ENCODE assay signal across 15 cellular contexts in the genomic region with DNA sequence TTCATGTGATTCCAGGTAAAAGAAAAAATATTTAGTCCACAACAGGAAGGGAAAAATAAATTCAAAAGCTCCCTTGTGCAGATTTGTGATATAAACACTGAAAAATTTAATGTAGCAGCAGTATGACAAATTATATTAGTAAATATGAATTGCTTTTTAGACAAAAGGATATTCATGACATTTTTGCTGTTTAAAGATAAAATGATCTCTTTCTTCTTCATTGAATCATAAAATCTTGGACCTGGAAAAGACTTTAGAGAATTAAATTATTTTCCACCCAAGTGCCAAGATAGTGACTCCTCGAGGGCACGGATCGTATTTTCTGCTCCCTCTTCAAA.
A peak's percentile ranks its signal among the peaks of the same experiment; 100 is the strongest.
DNase-seq lines count a peak whose midpoint lies in the region; ATAC-seq, FAIRE-seq and TF ChIP-seq lines count a peak whose summit lies in the region.
"Had no signal": no experiment of that assay in that cellular context is flagged by ENCODE, and none has a peak within 500 bp of the region (broad histone marks: within the 10 kb centered on the region; RNA-seq: fewer than 3 reads in every experiment).

No MANE protein-coding gene starts in this region.

- H3K23ac ChIP-seq in IMR-90 (ENCODE audit: low read depth, low read length), result peak overlapping the region; percentile 30; the same call in 1 of the 2 replicates

- H2AFZ ChIP-seq in IMR-90 (replicated peaks; ENCODE audit: low read length, poor library complexity) (no peak overlapping the region), keratinocyte (ENCODE audit: control insufficient read depth, low read length) (no peak overlapping the region)

- no peak overlapping the region for H2AK5ac ChIP-seq in IMR-90 (ENCODE audit: low read depth, low read length)

- peak overlapping the region in 1 of 2 experiments; percentile 6; a peak in 2 of 4 replicates for H4K8ac ChIP-seq in IMR-90 (ENCODE audit: low read depth in 2 of 2, low read length in 2 of 2)

- H3K4me2 ChIP-seq in IMR-90 (ENCODE audit: low read depth, low read length) (peak overlapping the region; percentile 89), keratinocyte (ENCODE audit: control insufficient read depth, extremely low read depth, insufficient read depth, low read depth, low read length) (peak overlapping the region; percentile 67)

- POLR2A ChIA-PET in IMR-90 (lab: Charles Lee; ENCODE audit: unreplicated experiment), result interaction anchor here (0.7 to 1.4 kb wide), 2 partner anchors 11 to 75 kb away, joined by 3 read pairs; no protein-coding TSS in a partner anchor
- POLR2A ChIA-PET in activated CD4-positive, alpha-beta memory T cell treated with anti-CD3 and anti-CD28 coated beads for 36 hours (lab: Charles Lee), result no interaction called here

- peaks cover 27% of the 10 kb centered on the region; the same call in 1 of the 2 replicates for H4K20me1 ChIP-seq in IMR-90 (ENCODE audit: insufficient read depth, low read length)
- no peaks in the 10 kb centered on the region for H4K20me1 ChIP-seq in keratinocyte (ENCODE audit: control insufficient read depth, extremely low read depth, insufficient read depth, low read length)

- TF ChIP-seq RAD21 in IMR-90 (IDR thresholded peaks at IDR 0.05; ENCODE audit: low read length), result no peak

- no peaks in the 10 kb centered on the region for H3K27me3 ChIP-seq in IMR-90 (ENCODE audit: control insufficient read depth, insufficient read depth, low read length)
- H3K27me3 ChIP-seq in keratinocyte (ENCODE audit: control insufficient read depth, extremely low read depth, insufficient read depth, low read length), result no peaks in the 10 kb centered on the region
- H3K27me3 ChIP-seq in sigmoid colon, result no peaks in the 10 kb centered on the region
- H3K27me3 ChIP-seq: testis had no signal

- DNase-seq in IMR-90, result no peak
- no peak for DNase-seq in astrocyte of the cerebellum (ENCODE audit: low read depth)
- no peak for DNase-seq in keratinocyte (ENCODE audit: low read depth, low spot score)
- no peak for DNase-seq in sigmoid colon
- DNase-seq in superior temporal gyrus (ENCODE audit: extremely low spot score), result no peak
- no peak for DNase-seq in cerebellar nuclear complex (lab: John Stamatoyannopoulos, UW)
- no peak for DNase-seq in activated CD4-positive, alpha-beta memory T cell treated with anti-CD3 and anti-CD28 coated beads for 36 hours
- DNase-seq: activated CD4-positive, alpha-beta T cell treated with anti-CD3 and anti-CD28 coated beads for 36 hours; activated naive CD4-positive, alpha-beta T cell treated with anti-CD3 and anti-CD28 coated beads, Interleukin-2, amount 50 U/mL, for 16 hours; KG1; NK-92 treated with Interleukin-12 subunit alpha and Interleukin-12 subunit beta, amount 100 ng/mL, for 24 hours had no signal

- CTCF ChIA-PET in IMR-90 (lab: Yijun Ruan, JAX), result no interaction called here
- CTCF ChIA-PET in activated CD4-positive, alpha-beta memory T cell treated with anti-CD3 and anti-CD28 coated beads for 36 hours (lab: Charles Lee), result no interaction called here

- dilution Hi-C loops in IMR-90 (cut with HindIII; ENCODE audit: low sequenced_read_pairs, unreplicated experiment) (no loop called here), keratinocyte (cut with MboI; ENCODE audit: extremely low pct_ligation_motif_present, low sequenced_read_pairs) (no loop called here)

- H3K9me3 ChIP-seq in IMR-90 (ENCODE audit: control insufficient read depth, insufficient read depth, low read length) (no peaks in the 10 kb centered on the region), keratinocyte (ENCODE audit: control insufficient read depth, low read depth, low read length) (no peaks in the 10 kb centered on the region), sigmoid colon (no peaks in the 10 kb centered on the region)
- H3K9me3 ChIP-seq: testis had no signal

- H3K27me3 Mint-ChIP-seq in activated CD4-positive, alpha-beta memory T cell treated with anti-CD3 and anti-CD28 coated beads for 36 hours, result no peaks in the 10 kb centered on the region
- H3K27me3 Mint-ChIP-seq: activated CD4-positive, alpha-beta T cell treated with anti-CD3 and anti-CD28 coated beads for 36 hours; B cell had no signal

- in situ Hi-C loops in IMR-90 (cut with MboI; ENCODE audit: low sequenced_read_pairs), result no loop called here
- in situ Hi-C loops in astrocyte of the cerebellum (cut with HindIII; ENCODE audit: low sequenced_read_pairs), result no loop called here

- peaks cover 14% of the 10 kb centered on the region for H3K4me1 Mint-ChIP-seq in activated CD4-positive, alpha-beta memory T cell treated with anti-CD3 and anti-CD28 coated beads for 36 hours (ENCODE audit: low read depth)

- H3K4me3 Mint-ChIP-seq in activated CD4-positive, alpha-beta memory T cell treated with anti-CD3 and anti-CD28 coated beads for 36 hours, result no peak overlapping the region
- H3K4me3 Mint-ChIP-seq: activated CD4-positive, alpha-beta T cell treated with anti-CD3 and anti-CD28 coated beads for 36 hours; B cell; T-helper 2 cell treated with Interferon-gamma antibody and Interleukin-4, amounts not matched to agents 5 μg/mL and 100 μg/mL, for 36 hours had no signal

- H3K4ac ChIP-seq in IMR-90 (ENCODE audit: low read depth, low read length), result peak overlapping the region; percentile 21; the same call in 1 of the 2 replicates

- peak overlapping the region; percentile 36; the same call in 1 of the 2 replicates for H2BK120ac ChIP-seq in IMR-90 (ENCODE audit: low read depth, low read length)

- H3K36me3 ChIP-seq in IMR-90 (ENCODE audit: control insufficient read depth, insufficient read depth, low read length) (peaks cover 1% of the 10 kb centered on the region; the same call in 1 of the 2 replicates), keratinocyte (ENCODE audit: control insufficient read depth in 2 of 2, extremely low read depth in 1 of 2, insufficient read depth in 2 of 2, low read length in 2 of 2) (no peaks in the 10 kb centered on the region), sigmoid colon (no peaks in the 10 kb centered on the region)

- no peak overlapping the region for H2BK15ac ChIP-seq in IMR-90 (ENCODE audit: low read depth, low read length)

- H3K79me2 ChIP-seq in keratinocyte (ENCODE audit: control insufficient read depth, insufficient read depth, low read length), result peaks cover 5% of the 10 kb centered on the region

- H3K4me1 ChIP-seq in IMR-90 (ENCODE audit: control insufficient read depth, insufficient read depth, low read length), result peaks cover 24% of the 10 kb centered on the region
- peaks cover 36% of the 10 kb centered on the region for H3K4me1 ChIP-seq in keratinocyte (ENCODE audit: control insufficient read depth, extremely low read depth, insufficient read depth, low read length)
- peaks cover 0 to 87% (median 57%) of the 10 kb centered on the region in 4 donors for H3K4me1 ChIP-seq in sigmoid colon

- peak overlapping the region; percentile 61 for H2BK5ac ChIP-seq in IMR-90 (ENCODE audit: low read depth, low read length, poor library complexity, severe bottlenecking)

- ATAC-seq in IMR-90 (ENCODE audit: low read depth) (no peak), GM19324 (IDR thresholded peaks at IDR 0.05; ENCODE audit: low FRiP score, unreplicated experiment) (no peak)
- ATAC-seq: activated CD4-positive, alpha-beta T cell treated with anti-CD3 and anti-CD28 coated beads for 36 hours had no signal

- no peak for FAIRE-seq in keratinocyte (lab: Jason Lieb, UNC)

- no peak overlapping the region for H3K9ac ChIP-seq in IMR-90 (ENCODE audit: low read depth, low read length)
- peak overlapping the region; percentile 38 for H3K9ac ChIP-seq in keratinocyte (ENCODE audit: control insufficient read depth, extremely low read depth, insufficient read depth, low read length)

- H3K27ac ChIP-seq in IMR-90 (ENCODE audit: insufficient read depth, low read length) (peak overlapping the region; percentile 70; the same call in 1 of the 2 replicates), keratinocyte (ENCODE audit: control insufficient read depth, insufficient read depth, low read length) (peak overlapping the region; percentile 40), sigmoid colon (peak overlapping the region; percentile 27 to 75 (median 60))
- H3K27ac ChIP-seq: testis had no signal

- no peak for TF ChIP-seq POLR2A in IMR-90 (IDR thresholded peaks at IDR 0.05; ENCODE audit: low read depth, low read length)
- no peak for TF ChIP-seq POLR2A in sigmoid colon (IDR thresholded peaks at IDR 0.05)

- no peak overlapping the region for H3K14ac ChIP-seq in IMR-90 (replicated peaks; ENCODE audit: low read depth, low read length)

- H2BK20ac ChIP-seq in IMR-90 (ENCODE audit: low read depth, low read length), result peak overlapping the region; percentile 7; the same call in 1 of the 2 replicates

- no TSS peak for BruUV-seq in IMR-90 (replicated peaks; lab: Mats Ljungman, UMichigan)

- intact Hi-C loops in IMR-90 (cut with micrococcal nuclease) (no loop called here), sigmoid colon (cut with DNase I) (no loop called here)
- intact Hi-C loops in activated CD4-positive, alpha-beta memory T cell treated with anti-CD3 and anti-CD28 coated beads for 36 hours (cut with micrococcal nuclease), result no loop called here

- no peaks in the 10 kb centered on the region for H3K9me3 Mint-ChIP-seq in activated CD4-positive, alpha-beta memory T cell treated with anti-CD3 and anti-CD28 coated beads for 36 hours
- H3K9me3 Mint-ChIP-seq: T-helper 2 cell treated with Interferon-gamma antibody and Interleukin-4, amounts not matched to agents 5 μg/mL and 100 μg/mL, for 36 hours had no signal

- H3K79me1 ChIP-seq in IMR-90 (ENCODE audit: low read depth in 1 of 2, low read length in 2 of 2), result peaks cover 33 to 66% of the 10 kb centered on the region in 2 experiments

- peaks cover 25% of the 10 kb centered on the region for H3K9me1 ChIP-seq in IMR-90 (ENCODE audit: insufficient read depth, low read length)
- H3K9me1 ChIP-seq in keratinocyte (ENCODE audit: control insufficient read depth, extremely low read depth, insufficient read depth, low read length), result no peaks in the 10 kb centered on the region

- 0 out of 2 replicates have a peak overlapping the region, but pooled peaks have one; percentile 2 for H3K56ac ChIP-seq in IMR-90 (ENCODE audit: extremely low read depth, insufficient read depth, low read length)

- no peak overlapping the region for H4K91ac ChIP-seq in IMR-90 (ENCODE audit: insufficient read depth, low read depth, low read length)

- H3K36me3 Mint-ChIP-seq in activated CD4-positive, alpha-beta memory T cell treated with anti-CD3 and anti-CD28 coated beads for 36 hours, result peaks cover 1% of the 10 kb centered on the region

- H3K4me3 ChIP-seq in IMR-90 (ENCODE audit: insufficient read depth, low read depth, low read length) (no peak overlapping the region), astrocyte of the cerebellum (ENCODE audit: low read depth, low read length) (peak overlapping the region; percentile 11), keratinocyte (ENCODE audit: control insufficient read depth in 2 of 3, extremely low read depth in 1 of 3, insufficient read depth in 2 of 3, low read depth in 1 of 3, low read length in 3 of 3) (peak overlapping the region in 1 of 3 experiments; percentile 22), sigmoid colon (no peak overlapping the region)
- H3K4me3 ChIP-seq: testis had no signal

- H4K5ac ChIP-seq in IMR-90 (ENCODE audit: low read depth, low read length), result no peak overlapping the region

- no peak overlapping the region for H3K27ac Mint-ChIP-seq in activated CD4-positive, alpha-beta memory T cell treated with anti-CD3 and anti-CD28 coated beads for 36 hours
- H3K27ac Mint-ChIP-seq: activated CD4-positive, alpha-beta T cell treated with anti-CD3 and anti-CD28 coated beads for 36 hours; B cell; T-helper 2 cell treated with Interferon-gamma antibody and Interleukin-4, amounts not matched to agents 5 μg/mL and 100 μg/mL, for 36 hours had no signal

- TF ChIP-seq EP300 in sigmoid colon (IDR thresholded peaks at IDR 0.05), result no peak

- H2AK9ac ChIP-seq in IMR-90 (replicated peaks; ENCODE audit: low read depth, low read length, poor library complexity), result no peak overlapping the region

- peak overlapping the region; percentile 65; the same call in 1 of the 2 replicates for H3K18ac ChIP-seq in IMR-90 (ENCODE audit: low read depth, low read length)

- no CpG with 5 or more reads among the region's 3 CpGs for WGBS in IMR-90 (ENCODE audit: extremely low coverage in 2 of 2, insufficient read length in 1 of 2), 2 experiments
- 70 to 88% methylated on average over 3 of the region's 3 CpGs for WGBS in sigmoid colon, 2 donors

- no peak for TF ChIP-seq CTCF in IMR-90 (conservative IDR thresholded peaks at IDR 0.05; ENCODE audit: low read depth, low read length)
- TF ChIP-seq CTCF in astrocyte of the cerebellum (IDR thresholded peaks at IDR 0.05; ENCODE audit: low read depth, low read length, missing control alignments), result peak; percentile 3
- no peak for TF ChIP-seq CTCF in keratinocyte (optimal IDR thresholded peaks at IDR 0.05 in 1 of 3, IDR thresholded peaks at IDR 0.05 in 1 of 3, conservative IDR thresholded peaks at IDR 0.05 in 1 of 3; ENCODE audit: extremely low read depth in 1 of 3, insufficient read depth in 2 of 3, low read length in 3 of 3)
- TF ChIP-seq CTCF in sigmoid colon (IDR thresholded peaks at IDR 0.05), result no peak
